15 cellular contexts compared by ENCODE assay signal in genomic region chr1:153190373-153190772, GRCh38. TPM values are rescaled to one million over a fixed set of nuclear protein-coding genes. Genes with fewer than 3 reads are reported as not detected.
DNase-seq lines count a peak whose midpoint lies in the region; TF ChIP-seq lines count a peak whose summit lies in the region.
"Had no signal": no experiment of that assay in that cellular context is flagged by ENCODE, and none has a peak within 500 bp of the region (broad histone marks: within the 10 kb centered on the region; RNA-seq: fewer than 3 reads in every experiment).

No MANE protein-coding gene starts in this region.

- peaks cover 14% of the 10 kb centered on the region for H3K27me3 Mint-ChIP-seq in type B pancreatic cell

- peaks cover 4% of the 10 kb centered on the region for H3K36me3 Mint-ChIP-seq in type B pancreatic cell

- no peak overlapping the region for H3K4me3 ChIP-seq in epithelial cell of proximal tubule (ENCODE audit: low read depth, low read length)
- no peak overlapping the region for H3K4me3 ChIP-seq in coronary artery

- DNase-seq in SIG-M5 treated with dmso at 0.1 percent for 504 hours (lab: John Stamatoyannopoulos, UW; ENCODE audit: unreplicated experiment) (peak; percentile 28), SIG-M5 (lab: John Stamatoyannopoulos, UW) (no peak), NCI-H345 (lab: John Stamatoyannopoulos, UW) (peak; percentile 45), epithelial cell of proximal tubule (ENCODE audit: low read depth) (no peak), type B pancreatic cell (ENCODE audit: extremely low spot score, unreplicated experiment) (no peak), coronary artery (ENCODE audit: low spot score) (no peak), cerebellar cortex (ENCODE audit: low spot score) (no peak), ecto neural progenitor cell (ENCODE audit: low spot score) (no peak)
- DNase-seq: activated CD4-positive, CD25-positive, alpha-beta regulatory T cell treated with anti-CD3 and anti-CD28 coated beads, Interleukin-2, amount 50 U/mL, for 72 hours; activated effector memory CD4-positive, alpha-beta T cell treated with Interleukin-2 at 50 U/mL for 16 hours; caudate nucleus; stimulated activated CD4-positive, alpha-beta T cell treated with anti-CD3 and anti-CD28 coated beads, Interleukin-15, amount 100 ng/mL, for 24 hours had no signal

- no peak overlapping the region for H3K27ac Mint-ChIP-seq in type B pancreatic cell

- H3K9me3 Mint-ChIP-seq in type B pancreatic cell, result peaks cover 4% of the 10 kb centered on the region

- peak; percentile 46 for TF ChIP-seq CTCF in epithelial cell of proximal tubule (conservative IDR thresholded peaks at IDR 0.05; ENCODE audit: low read depth, low read length)
- TF ChIP-seq CTCF in type B pancreatic cell (conservative IDR thresholded peaks at IDR 0.05), result peak; percentile 41
- no peak for TF ChIP-seq CTCF in coronary artery (IDR thresholded peaks at IDR 0.05)

- no peak overlapping the region for H3K27ac ChIP-seq in coronary artery

- H3K4me3 Mint-ChIP-seq in type B pancreatic cell, result no peak overlapping the region

- H3K4me1 Mint-ChIP-seq in type B pancreatic cell (ENCODE audit: unreplicated experiment), result no peaks in the 10 kb centered on the region

RNA-seq across cellular contexts. Expression of gene LELP1, which starts 12.9 kb away (rescaled TPM):
- not detected in 2 replicates for total RNA-seq in epithelial cell of proximal tubule
- not detected in 2 replicates for total RNA-seq in type B pancreatic cell (ENCODE audit: low replicate concordance)
- total RNA-seq: Daoy, LHCN-M2, RPMI7951 had no signal

RNA-seq across cellular contexts. Expression of gene PRR9, which starts 27.0 kb away (rescaled TPM):
- total RNA-seq in epithelial cell of proximal tubule (0.72 TPM in 1 of 2 replicates, not detected in the other), type B pancreatic cell (ENCODE audit: low replicate concordance) (not detected in 2 replicates)
- total RNA-seq: LHCN-M2, RPMI7951 had no signal

RNA-seq across cellular contexts. Expression of gene SPRR2G, which starts 39.7 kb away (rescaled TPM):
- total RNA-seq in epithelial cell of proximal tubule (not detected in 2 replicates), type B pancreatic cell (ENCODE audit: low replicate concordance) (not detected in 2 replicates)
- total RNA-seq: Daoy, LHCN-M2, RPMI7951 had no signal

Comparison
In these comparisons a context has a peak if more than half of its experiments do, and no peak if none do; other contexts are left out.
1. DNase-seq: peak in SIG-M5 treated with dmso at 0.1 percent for 504 hours (single experiment) and NCI-H345 (single experiment); none in SIG-M5 (single experiment), epithelial cell of proximal tubule (single experiment), type B pancreatic cell (single experiment), coronary artery (single experiment), cerebellar cortex (single experiment) and ecto neural progenitor cell (single experiment).